ENCODE assay signal across 8 cellular contexts in genomic region chr19:48489608-48490216, GRCh38. TPM values are rescaled to one million over a fixed set of nuclear protein-coding genes. Genes with fewer than 3 reads are reported as not detected.
DNase-seq lines count a peak whose midpoint lies in the region; ATAC-seq and TF ChIP-seq lines count a peak whose summit lies in the region.

No MANE protein-coding gene starts in this region.

- no peaks in the 10 kb centered on the region for H3K36me3 ChIP-seq in GM06990 (ENCODE audit: control insufficient read depth, insufficient read depth, low read length)

- peak; percentile 85 for DNase-seq in GM06990 (ENCODE audit: extremely low read depth, insufficient read length)
- peak; percentile 80 for DNase-seq in KBM-7
- peak; percentile 86 for DNase-seq in RPMI8226
- DNase-seq in activated effector memory CD4-positive, alpha-beta T cell treated with anti-CD3 and anti-CD28 coated beads, Interleukin-2, amount 50 U/mL, for 16 hours = peak; percentile 93
- DNase-seq in head of caudate nucleus = peak in 38 of 42 donors; percentile 42 to 84 (median 64)
- DNase-seq in renal cortical epithelial cell (ENCODE audit: low read depth) = peak; percentile 30
- DNase-seq in globus pallidus (ENCODE audit: low spot score) = no peak

- no peak overlapping the region for H3K4me3 ChIP-seq in GM06990 (replicated peaks; ENCODE audit: low read depth, low read length)

- no peaks in the 10 kb centered on the region; the same call in 1 of the 2 replicates for H3K27me3 ChIP-seq in GM06990 (replicated peaks; ENCODE audit: control insufficient read depth, insufficient read depth, low read length)

- intact Hi-C loops in head of caudate nucleus (cut with DNase I) = loop anchor here (5.0 kb wide), 1 partner anchor 93 kb away; no protein-coding TSS in a partner anchor

- in situ Hi-C loops in KBM-7 (cut with MboI; ENCODE audit: low pct_unique_long_range_greater_than_20kb, low sequenced_read_pairs) = no loop called here

- TF ChIP-seq CTCF in GM06990 (IDR thresholded peaks at IDR 0.05; ENCODE audit: insufficient read depth, low read length, poor library complexity, severe bottlenecking) = peak; percentile 98

- no peak for ATAC-seq in HG02852 (IDR thresholded peaks at IDR 0.05; ENCODE audit: unreplicated experiment)

RNA-seq across cellular contexts. Expression of gene CYTH2, which starts 20.5 kb away (rescaled TPM):
- 44.3 and 58.4 TPM in 2 replicates for total RNA-seq in renal cortical epithelial cell

RNA-seq across cellular contexts. Expression of gene LMTK3, which starts 21.9 kb away (rescaled TPM):
- 1.1 and 1.2 TPM in 2 replicates for total RNA-seq in renal cortical epithelial cell

RNA-seq across cellular contexts. Expression of gene KCNJ14, which starts 34.3 kb away (rescaled TPM):
- total RNA-seq in renal cortical epithelial cell = 0.35 and 1.3 TPM in 2 replicates

RNA-seq across cellular contexts. Expression of gene GRWD1, which starts 43.9 kb away (rescaled TPM):
- total RNA-seq in renal cortical epithelial cell = 41.7 and 50.3 TPM in 2 replicates
